30 cellular contexts compared by ENCODE assay signal in genomic region chr10:1624240-1624639, GRCh38.
"Had no signal": no experiment of that assay in that cellular context is flagged by ENCODE, and none has a peak within 500 bp of the region (broad histone marks: within the 10 kb centered on the region; RNA-seq: fewer than 3 reads in every experiment).

No MANE protein-coding gene starts in this region.

- DNase-seq: activated B cell treated with CpG ODN at 0.5 μM for 24 hours; activated CD4-positive, alpha-beta memory T cell treated with anti-CD3 and anti-CD28 coated beads for 36 hours; activated CD4-positive, alpha-beta T cell treated with anti-CD3 and anti-CD28 coated beads, Interleukin-2, amount 10 ng/mL, durations not matched to agents 24 days and 14 days; activated CD8-positive, alpha-beta T cell treated with anti-CD3 and anti-CD28 coated beads, Interleukin-2, amount 10 ng/mL, durations not matched to agents 7 days and 5 days; activated effector memory CD4-positive, alpha-beta T cell treated with Interleukin-2 at 50 U/mL for 16 hours; activated gamma-delta T cell treated with Interleukin-2 at 50 U/mL for 16 hours; activated naive CD4-positive, alpha-beta T cell treated with anti-CD3 and anti-CD28 coated beads, Interleukin-2, amount 50 U/mL, for 16 hours; activated naive CD4-positive, alpha-beta T cell treated with Interleukin-2 at 50 U/mL for 16 hours; activated T-cell treated with anti-CD3 and anti-CD28 coated beads, Interleukin-2, amount 50 U/mL, for 4 hours; amniotic stem cell; anterior cingulate cortex; brain microvascular endothelial cell; dorsolateral prefrontal cortex; effector memory CD4-positive, alpha-beta T cell; erythroblast; foreskin keratinocyte; gastrocnemius medialis; glutamatergic neuron; heart left ventricle; T-cell; T1000; WERI-Rb-1 had no signal

- H3K9me3 ChIP-seq: gastrocnemius medialis had no signal

- H3K9me3 Mint-ChIP-seq: activated B cell treated with CpG ODN at 0.5 μM for 24 hours; activated CD4-positive, alpha-beta memory T cell treated with anti-CD3 and anti-CD28 coated beads for 36 hours; activated CD4-positive, alpha-beta T cell treated with anti-CD3 and anti-CD28 coated beads, Interleukin-2, amount 10 ng/mL, durations not matched to agents 24 days and 14 days; activated T-cell treated with anti-CD3 and anti-CD28 coated beads, Interleukin-2, amount 50 U/mL, for 4 hours; activated T-helper 17 cell treated with anti-CD3 and anti-CD28 coated beads, Interleukin-2, amount 50 U/mL, for 72 hours; central memory CD8-positive, alpha-beta T cell; T-cell; T-helper 1 cell treated with Interleukin-12 subunit alpha and Interleukin-12 subunit beta and Interleukin-4 antibody, amounts not matched to agents 30 μg/mL and 1 μg/mL, for 36 hours had no signal

- H3K27ac Mint-ChIP-seq: activated B cell treated with CpG ODN at 0.5 μM for 24 hours; activated CD4-positive, alpha-beta memory T cell treated with anti-CD3 and anti-CD28 coated beads for 36 hours; activated CD4-positive, alpha-beta T cell treated with anti-CD3 and anti-CD28 coated beads, Interleukin-2, amount 10 ng/mL, durations not matched to agents 24 days and 14 days; activated CD8-positive, alpha-beta T cell treated with anti-CD3 and anti-CD28 coated beads, Interleukin-2, amount 10 ng/mL, durations not matched to agents 7 days and 5 days; activated naive CD8-positive, alpha-beta T cell; activated T-helper 17 cell treated with anti-CD3 and anti-CD28 coated beads, Interleukin-2, amount 50 U/mL, for 72 hours; dendritic cell treated with granulocyte-macrophage colony-stimulating factor and Interleukin-4, amounts not matched to agents 40 ng/mL and 50 ng/mL, for 4 days; T-cell; T-helper 1 cell treated with Interleukin-12 subunit alpha and Interleukin-12 subunit beta and Interleukin-4 antibody, amounts not matched to agents 30 μg/mL and 1 μg/mL, for 36 hours had no signal

- H3K27ac ChIP-seq: brain microvascular endothelial cell, coronary artery, dorsolateral prefrontal cortex, esophagus muscularis mucosa, foreskin keratinocyte, gastrocnemius medialis, heart left ventricle, WERI-Rb-1 had no signal

- H3K4me1 Mint-ChIP-seq: activated CD4-positive, alpha-beta T cell treated with anti-CD3 and anti-CD28 coated beads, Interleukin-2, amount 10 ng/mL, durations not matched to agents 24 days and 14 days; activated T-helper 17 cell treated with anti-CD3 and anti-CD28 coated beads, Interleukin-2, amount 50 U/mL, for 72 hours; central memory CD8-positive, alpha-beta T cell; T-cell had no signal

- H3K27me3 ChIP-seq: brain microvascular endothelial cell, foreskin keratinocyte, gastrocnemius medialis had no signal

- H3K36me3 ChIP-seq: brain microvascular endothelial cell, esophagus muscularis mucosa, gastrocnemius medialis, heart left ventricle, WERI-Rb-1 had no signal

- ATAC-seq: activated CD4-positive, CD25-positive, alpha-beta regulatory T cell treated with anti-CD3 and anti-CD28 coated beads, Interleukin-2, amount 50 U/mL, for 24 hours; activated CD8-positive, alpha-beta T cell treated with anti-CD3 and anti-CD28 coated beads, Interleukin-2, amount 10 ng/mL, durations not matched to agents 7 days and 5 days; activated T-cell treated with anti-CD3 and anti-CD28 coated beads, Interleukin-2, amount 50 U/mL, for 4 hours; activated T-helper 17 cell treated with anti-CD3 and anti-CD28 coated beads, Interleukin-2, amount 50 U/mL, for 72 hours; foreskin keratinocyte; gastrocnemius medialis; heart left ventricle; T-cell had no signal

- H3K4me3 Mint-ChIP-seq: activated B cell treated with CpG ODN at 0.5 μM for 24 hours; activated CD4-positive, alpha-beta memory T cell treated with anti-CD3 and anti-CD28 coated beads for 36 hours; activated CD4-positive, alpha-beta T cell treated with anti-CD3 and anti-CD28 coated beads, Interleukin-2, amount 10 ng/mL, durations not matched to agents 24 days and 14 days; activated CD8-positive, alpha-beta T cell treated with anti-CD3 and anti-CD28 coated beads, Interleukin-2, amount 10 ng/mL, durations not matched to agents 7 days and 5 days; activated naive CD8-positive, alpha-beta T cell; activated T-cell treated with anti-CD3 and anti-CD28 coated beads, Interleukin-2, amount 50 U/mL, for 4 hours; activated T-helper 17 cell treated with anti-CD3 and anti-CD28 coated beads, Interleukin-2, amount 50 U/mL, for 72 hours; central memory CD8-positive, alpha-beta T cell; dendritic cell treated with granulocyte-macrophage colony-stimulating factor and Interleukin-4, amounts not matched to agents 40 ng/mL and 50 ng/mL, for 4 days; T-cell; T-helper 1 cell treated with Interleukin-12 subunit alpha and Interleukin-12 subunit beta and Interleukin-4 antibody, amounts not matched to agents 30 μg/mL and 1 μg/mL, for 36 hours had no signal

- H3K4me1 ChIP-seq: esophagus muscularis mucosa, foreskin keratinocyte, gastrocnemius medialis, heart left ventricle had no signal

- H3K4me3 ChIP-seq: coronary artery, dorsolateral prefrontal cortex, esophagus muscularis mucosa, gastrocnemius medialis, heart left ventricle had no signal

- H3K36me3 Mint-ChIP-seq: activated CD4-positive, alpha-beta memory T cell treated with anti-CD3 and anti-CD28 coated beads for 36 hours; activated naive CD8-positive, alpha-beta T cell; T-cell had no signal

- H3K27me3 Mint-ChIP-seq: activated B cell treated with CpG ODN at 0.5 μM for 24 hours; activated CD4-positive, alpha-beta memory T cell treated with anti-CD3 and anti-CD28 coated beads for 36 hours; dendritic cell treated with granulocyte-macrophage colony-stimulating factor and Interleukin-4, amounts not matched to agents 40 ng/mL and 50 ng/mL, for 4 days had no signal
